In the genomic region with DNA sequence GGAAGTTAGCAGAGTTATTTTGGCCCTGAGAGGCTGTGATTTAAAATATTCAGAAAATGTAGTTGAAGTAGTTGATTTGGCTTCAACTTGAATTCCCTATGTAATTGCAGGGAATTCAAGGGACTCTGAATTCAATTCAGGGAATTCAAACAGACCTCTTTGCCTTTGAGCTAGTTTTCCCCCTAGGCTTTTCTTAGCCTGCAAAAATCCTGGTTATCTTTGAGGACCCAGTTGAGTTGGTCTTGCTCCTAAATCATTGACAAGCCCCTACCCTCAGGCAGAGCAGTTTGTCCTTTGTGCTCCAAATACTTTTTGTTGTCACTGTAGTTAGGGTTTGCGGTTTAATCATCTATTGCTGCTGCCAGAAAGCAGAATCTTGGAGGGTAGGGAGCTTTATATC, we compare ENCODE assay signal across 17 cellular contexts. TPM values are rescaled to one million over a fixed set of nuclear protein-coding genes. Genes with fewer than 3 reads are reported as not detected.
A peak's percentile ranks its signal among the peaks of the same experiment; 100 is the strongest.
DNase-seq lines count a peak whose midpoint lies in the region; ATAC-seq and TF ChIP-seq lines count a peak whose summit lies in the region.
"Had no signal": no experiment of that assay in that cellular context is flagged by ENCODE, and none has a peak within 500 bp of the region (broad histone marks: within the 10 kb centered on the region; RNA-seq: fewer than 3 reads in every experiment).

No MANE protein-coding gene starts in this region.

- CTCF ChIA-PET in WTC11 (lab: Charles Lee) = no interaction called here

- no peak overlapping the region for H2BK15ac ChIP-seq in mesendoderm (replicated peaks; ENCODE audit: low read depth)

- no peaks in the 10 kb centered on the region for H3K79me1 ChIP-seq in mesendoderm (ENCODE audit: low read length)

- no peak overlapping the region for H3K23ac ChIP-seq in mesendoderm (ENCODE audit: low read length)

- peak overlapping the region; percentile 24 for H3K27ac Mint-ChIP-seq in WTC11
- no peak overlapping the region for H3K27ac Mint-ChIP-seq in activated naive CD8-positive, alpha-beta T cell treated with anti-CD3 and anti-CD28 coated beads for 36 hours
- H3K27ac Mint-ChIP-seq: CD4-positive, alpha-beta T cell had no signal

- H3K9ac ChIP-seq in Karpas-422 (ENCODE audit: low read length) = no peak overlapping the region
- no peak overlapping the region for H3K9ac ChIP-seq in mesendoderm (ENCODE audit: low read length)
- no peak overlapping the region for H3K9ac ChIP-seq in GM23248

- no peak overlapping the region for H4K8ac ChIP-seq in mesendoderm (ENCODE audit: low read depth, low read length)

- no peaks in the 10 kb centered on the region for H4K20me1 ChIP-seq in Karpas-422 (ENCODE audit: insufficient read depth, low read depth, low read length)
- no peaks in the 10 kb centered on the region for H4K20me1 ChIP-seq in GM23248 (ENCODE audit: insufficient read depth)

- H3K4ac ChIP-seq in mesendoderm (ENCODE audit: low read depth, low read length) = no peak overlapping the region

- peaks cover 4% of the 10 kb centered on the region for H3K9me3 Mint-ChIP-seq in WTC11
- peaks cover 6% of the 10 kb centered on the region for H3K9me3 Mint-ChIP-seq in activated naive CD8-positive, alpha-beta T cell treated with anti-CD3 and anti-CD28 coated beads for 36 hours

- peaks cover 43% of the 10 kb centered on the region for H3K4me1 ChIP-seq in Karpas-422 (ENCODE audit: low read length)
- no peaks in the 10 kb centered on the region for H3K4me1 ChIP-seq in mesendoderm (ENCODE audit: control insufficient read depth, low read depth, low read length)
- H3K4me1 ChIP-seq in thoracic aorta (ENCODE audit: control insufficient read depth in 1 of 2, low read depth in 2 of 2) = peaks cover 24 to 42% of the 10 kb centered on the region in 2 donors
- H3K4me1 ChIP-seq in GM23248 (ENCODE audit: insufficient read depth) = no peaks in the 10 kb centered on the region

- H2BK5ac ChIP-seq in mesendoderm (ENCODE audit: low read length) = no peak overlapping the region

- H3K4me2 ChIP-seq in Karpas-422 (ENCODE audit: low read depth, low read length, poor library complexity, severe bottlenecking) = no peak overlapping the region
- H3K4me2 ChIP-seq in mesendoderm (ENCODE audit: low read length) = no peak overlapping the region
- H3K4me2 ChIP-seq in GM23248 (ENCODE audit: unreplicated experiment) = no peak overlapping the region
- H3K4me2 ChIP-seq: PC-9 had no signal

- no peak overlapping the region for H2AK5ac ChIP-seq in mesendoderm (ENCODE audit: low read length)

- ATAC-seq in WTC11 = no peak
- no peak for ATAC-seq in thoracic aorta (ENCODE audit: insufficient number of reproducible peaks, low FRiP score, low read depth)

- peaks cover 3% of the 10 kb centered on the region; the same call in 1 of the 2 replicates for H3K36me3 Mint-ChIP-seq in WTC11
- H3K36me3 Mint-ChIP-seq in activated naive CD8-positive, alpha-beta T cell treated with anti-CD3 and anti-CD28 coated beads for 36 hours = peaks cover 17% of the 10 kb centered on the region

- H3F3A ChIP-seq in GM23248 (ENCODE audit: insufficient read depth) = no peaks in the 10 kb centered on the region

- H3K4me3 ChIP-seq in Karpas-422 (ENCODE audit: low read length) (no peak overlapping the region), mesendoderm (ENCODE audit: low read length) (no peak overlapping the region), thoracic aorta (peak overlapping the region; percentile 14), GM23248 (no peak overlapping the region)
- H3K4me3 ChIP-seq: PC-9 had no signal

- H3K9me2 ChIP-seq in Karpas-422 (replicated peaks; ENCODE audit: insufficient read depth, low read length) = no peaks in the 10 kb centered on the region
- H3K9me2 ChIP-seq in GM23248 (ENCODE audit: insufficient read depth) = no peaks in the 10 kb centered on the region

- no peak for TF ChIP-seq CTCF in WTC11 (IDR thresholded peaks at IDR 0.05)
- TF ChIP-seq CTCF in thoracic aorta (IDR thresholded peaks at IDR 0.05) = no peak

- H3K56ac ChIP-seq in mesendoderm (ENCODE audit: low read length) = no peak overlapping the region

- H2AFZ ChIP-seq in Karpas-422 (ENCODE audit: low read length) (no peak overlapping the region), GM23248 (no peak overlapping the region)
- H2AFZ ChIP-seq: PC-9 had no signal

- in situ Hi-C loops in GM23248 (cut with MboI) = no loop called here

- H3K79me2 ChIP-seq in Karpas-422 (ENCODE audit: low read length) (peaks cover 81% of the 10 kb centered on the region), mesendoderm (ENCODE audit: control insufficient read depth, insufficient read depth, low read length) (no peaks in the 10 kb centered on the region), GM23248 (ENCODE audit: insufficient read depth) (no peaks in the 10 kb centered on the region)

- POLR2A ChIA-PET in WTC11 (lab: Charles Lee) = interaction anchor here (1.5 kb wide), 1 partner anchor 19 kb away, joined by 3 read pairs; no protein-coding TSS in a partner anchor

- H3K27ac ChIP-seq in Karpas-422 (ENCODE audit: low read length) = peak overlapping the region; percentile 20; the same call in 1 of the 2 replicates
- no peak overlapping the region for H3K27ac ChIP-seq in mesendoderm (ENCODE audit: low read depth, low read length)
- peak overlapping the region; percentile 55 to 96 for H3K27ac ChIP-seq in thoracic aorta
- no peak overlapping the region for H3K27ac ChIP-seq in GM23248
- H3K27ac ChIP-seq: PC-9 had no signal

- no peak overlapping the region for H4K5ac ChIP-seq in mesendoderm (ENCODE audit: low read length)

- H3K27me3 ChIP-seq in Karpas-422 (ENCODE audit: low read length) = no peaks in the 10 kb centered on the region
- no peaks in the 10 kb centered on the region for H3K27me3 ChIP-seq in mesendoderm (ENCODE audit: insufficient read depth, low read length, poor library complexity)
- H3K27me3 ChIP-seq in thoracic aorta (replicated peaks; ENCODE audit: insufficient read depth) = no peaks in the 10 kb centered on the region
- no peaks in the 10 kb centered on the region for H3K27me3 ChIP-seq in GM23248 (replicated peaks; ENCODE audit: insufficient read depth)

- H3K36me3 ChIP-seq in Karpas-422 (ENCODE audit: insufficient read depth, low read length) = peaks cover 10% of the 10 kb centered on the region; the same call in 1 of the 2 replicates
- H3K36me3 ChIP-seq in mesendoderm (ENCODE audit: control insufficient read depth, insufficient read depth, low read length) = no peaks in the 10 kb centered on the region
- H3K36me3 ChIP-seq in thoracic aorta = no peaks in the 10 kb centered on the region
- H3K36me3 ChIP-seq in GM23248 (ENCODE audit: low read depth) = no peaks in the 10 kb centered on the region

- no peaks in the 10 kb centered on the region for H3K9me3 ChIP-seq in Karpas-422 (ENCODE audit: low read length)
- no peaks in the 10 kb centered on the region for H3K9me3 ChIP-seq in thoracic aorta
- H3K9me3 ChIP-seq in GM23248 (ENCODE audit: low read depth) = no peaks in the 10 kb centered on the region

- H3K4me3 Mint-ChIP-seq in WTC11 = no peak overlapping the region
- no peak overlapping the region for H3K4me3 Mint-ChIP-seq in activated naive CD8-positive, alpha-beta T cell treated with anti-CD3 and anti-CD28 coated beads for 36 hours
- H3K4me3 Mint-ChIP-seq: CD4-positive, alpha-beta T cell had no signal

- H3K18ac ChIP-seq in mesendoderm (ENCODE audit: low read length) = peak overlapping the region; percentile 2

- H2BK120ac ChIP-seq in mesendoderm (ENCODE audit: low read depth, low read length) = no peak overlapping the region

- H3K27me3 Mint-ChIP-seq in WTC11 (ENCODE audit: low read depth) = no peaks in the 10 kb centered on the region
- H3K27me3 Mint-ChIP-seq in activated naive CD8-positive, alpha-beta T cell treated with anti-CD3 and anti-CD28 coated beads for 36 hours = no peaks in the 10 kb centered on the region
- H3K27me3 Mint-ChIP-seq: B cell; CD4-positive, alpha-beta T cell had no signal

- no peak for DNase-seq in Karpas-422
- DNase-seq in WTC11 (ENCODE audit: low spot score) = no peak
- peak; percentile 79 for DNase-seq in mesendoderm
- DNase-seq in thoracic aorta (ENCODE audit: low spot score) = no peak
- no peak for DNase-seq in activated naive CD8-positive, alpha-beta T cell treated with anti-CD3 and anti-CD28 coated beads for 36 hours
- DNase-seq in GM23248 = no peak
- DNase-seq in AG08395 (ENCODE audit: low spot score) = no peak
- DNase-seq: CD4-positive, alpha-beta T cell; HCEC 1CT; IMR-90; Kasumi-1; NCI-H1105; NCI-H2029; NCI-H2171; NCI-H446; PC-9 had no signal

- peaks cover 32% of the 10 kb centered on the region for H3K4me1 Mint-ChIP-seq in WTC11
- H3K4me1 Mint-ChIP-seq in activated naive CD8-positive, alpha-beta T cell treated with anti-CD3 and anti-CD28 coated beads for 36 hours = peaks cover 5% of the 10 kb centered on the region

- WGBS in mesendoderm (ENCODE audit: extremely low coverage, insufficient coverage, low lambda C conversion rate) = no CpG with 5 or more reads among the region's 1 CpG
- WGBS in GM23248 (ENCODE audit: low coverage in 1 of 2, low lambda C conversion rate in 2 of 2, missing lambda C conversion rate in 2 of 2), 2 experiments = 0 to 13% methylated on average over 1 of the region's 1 CpG

TF ChIP-seq in WTC11, 78 proteins besides CTCF, POLR2A, EP300 and RAD21 (continues in another document):
- TF ChIP-seq MAX (CRISPR knock-in tag; IDR thresholded peaks at IDR 0.05) (no peak), ZNF671 (CRISPR knock-in tag; IDR thresholded peaks at IDR 0.05) (no peak), ZNF512 (CRISPR knock-in tag; IDR thresholded peaks at IDR 0.05; ENCODE audit: borderline replicate concordance) (no peak)

RNA-seq across cellular contexts. Expression of gene GCNT2, which starts 20.4 kb away (rescaled TPM):
- 15.1 and 21.3 TPM in 2 replicates for total RNA-seq in Karpas-422 (2014; rRNA removed; shearing (Covaris generic); ENCODE audit: low replicate concordance)
- 51.2 to 66.7 TPM (median 62.7 TPM) in 3 replicates for total RNA-seq in WTC11 (2021)
- polyA plus RNA-seq in mesendoderm (2013, experiment 1 of 2) = 27.3 TPM
- polyA plus RNA-seq in mesendoderm (2013, experiment 2 of 2) = 26.5 TPM
- 10 to 100 TPM; 29.1 to 44.9 TPM for total RNA-seq in thoracic aorta
- 1 to 10 TPM; 4.1 to 4.3 TPM for total RNA-seq in activated naive CD8-positive, alpha-beta T cell treated with anti-CD3 and anti-CD28 coated beads for 36 hours
- not detected in 2 replicates for total RNA-seq in GM23248 (2014; rRNA removed; shearing (Covaris generic))
- 0.06 TPM in 1 of 2 replicates, not detected in the other for polyA plus RNA-seq in GM23248 (2016; fragmentation: Nextera tagmentation; extraction: Ambion mirVana)

Comparison
In these comparisons a context has a peak if more than half of its experiments do, and no peak if none do; other contexts are left out.
1. H3K27ac ChIP-seq: peak in Karpas-422 (single experiment) and thoracic aorta (2 of 2); none in mesendoderm (single experiment) and GM23248 (single experiment).